26 cellular contexts compared by ENCODE assay signal in genomic region chr1:161778522-161778921, GRCh38. TPM values are rescaled to one million over a fixed set of nuclear protein-coding genes. Genes with fewer than 3 reads are reported as not detected.
"Had no signal": no experiment of that assay in that cellular context is flagged by ENCODE, and none has a peak within 500 bp of the region (broad histone marks: within the 10 kb centered on the region; RNA-seq: fewer than 3 reads in every experiment).

No MANE protein-coding gene starts in this region.

- DNase-seq: activated CD4-positive, alpha-beta T cell treated with anti-CD3 and anti-CD28 coated beads for 1 hour; activated CD4-positive, alpha-beta T cell treated with anti-CD3 and anti-CD28 coated beads, Interleukin-2, amount 50 U/mL, for 1 hour; activated CD8-positive, alpha-beta T cell treated with anti-CD3 and anti-CD28 coated beads, Interleukin-2, amount 10 ng/mL, durations not matched to agents 7 days and 5 days; activated naive CD4-positive, alpha-beta T cell; colonic mucosa; endodermal cell; esophagus squamous epithelium; head of caudate nucleus; hypothalamus; left ventricle myocardium superior; mammary epithelial cell; midbrain; pancreas; psoas muscle; stimulated activated CD4-positive, alpha-beta T cell treated with anti-CD3 and anti-CD28 coated beads, Interleukin-12 subunit alpha, Interleukin-12 subunit beta, amount 100 ng/mL, for 4 hours; stimulated activated CD4-positive, alpha-beta T cell treated with anti-CD3 and anti-CD28 coated beads, Interleukin-4, amount 100 ng/mL, for 4 hours; stimulated activated naive CD8-positive, alpha-beta T cell treated with anti-CD3 and anti-CD28 coated beads, Interleukin-15, Interleukin-2, amounts not matched to agents 100 U/mL and 50 U/mL, for 24 hours; upper lobe of left lung; WERI-Rb-1 had no signal

- H3K36me3 ChIP-seq: breast epithelium, colonic mucosa had no signal

- ATAC-seq: activated CD8-positive, alpha-beta T cell treated with anti-CD3 and anti-CD28 coated beads, Interleukin-2, amount 10 ng/mL, durations not matched to agents 7 days and 5 days; activated T-helper 17 cell treated with anti-CD3 and anti-CD28 coated beads, Interleukin-2, amount 50 U/mL, for 72 hours; gastroesophageal sphincter; left ventricle myocardium superior; pancreas; psoas muscle; stimulated activated naive CD8-positive, alpha-beta T cell treated with anti-CD3 and anti-CD28 coated beads, Interleukin-15, Interleukin-2, amounts not matched to agents 100 U/mL and 50 U/mL, for 24 hours had no signal

- H3K4me1 ChIP-seq: breast epithelium, colonic mucosa, pancreas, right atrium auricular region had no signal

- H3K27me3 Mint-ChIP-seq: activated naive CD8-positive, alpha-beta T cell; activated T-helper 17 cell treated with anti-CD3 and anti-CD28 coated beads, Interleukin-2, amount 50 U/mL, for 72 hours had no signal

- H3K9me3 Mint-ChIP-seq: activated T-helper 17 cell treated with anti-CD3 and anti-CD28 coated beads, Interleukin-2, amount 50 U/mL, for 72 hours; endodermal cell; nephron; T-helper 2 cell treated with Interferon-gamma antibody and Interleukin-4, amounts not matched to agents 5 μg/mL and 100 μg/mL, for 36 hours had no signal

- H3K4me1 Mint-ChIP-seq: endodermal cell, nephron had no signal

- H3K27me3 ChIP-seq: breast epithelium, colonic mucosa, esophagus squamous epithelium, gastroesophageal sphincter, pancreas, right atrium auricular region, upper lobe of left lung had no signal

- FAIRE-seq: pancreas had no signal

- H3K9me3 ChIP-seq: breast epithelium, colonic mucosa, esophagus squamous epithelium, gastroesophageal sphincter, pancreas, psoas muscle, right atrium auricular region, upper lobe of left lung had no signal

- H3K4me3 Mint-ChIP-seq: activated CD8-positive, alpha-beta T cell treated with anti-CD3 and anti-CD28 coated beads, Interleukin-2, amount 10 ng/mL, durations not matched to agents 7 days and 5 days; activated naive CD8-positive, alpha-beta T cell; activated T-helper 17 cell treated with anti-CD3 and anti-CD28 coated beads, Interleukin-2, amount 50 U/mL, for 72 hours; endodermal cell; nephron; T-helper 2 cell treated with Interferon-gamma antibody and Interleukin-4, amounts not matched to agents 5 μg/mL and 100 μg/mL, for 36 hours had no signal

- H3K27ac ChIP-seq: breast epithelium, colonic mucosa, esophagus squamous epithelium, gastroesophageal sphincter, pancreas, psoas muscle, right atrium auricular region, upper lobe of left lung, WERI-Rb-1 had no signal

- H3K27ac Mint-ChIP-seq: activated CD8-positive, alpha-beta T cell treated with anti-CD3 and anti-CD28 coated beads, Interleukin-2, amount 10 ng/mL, durations not matched to agents 7 days and 5 days; activated naive CD8-positive, alpha-beta T cell; activated T-helper 17 cell treated with anti-CD3 and anti-CD28 coated beads, Interleukin-2, amount 50 U/mL, for 72 hours; endodermal cell; nephron; T-helper 2 cell treated with Interferon-gamma antibody and Interleukin-4, amounts not matched to agents 5 μg/mL and 100 μg/mL, for 36 hours had no signal

- H3K4me3 ChIP-seq: breast epithelium, colonic mucosa, esophagus squamous epithelium, gastroesophageal sphincter, pancreas, psoas muscle, right atrium auricular region, upper lobe of left lung had no signal

RNA-seq across cellular contexts. Expression of gene FCRLB, which starts 57.2 kb away (rescaled TPM):
- total RNA-seq: activated T-helper 17 cell treated with anti-CD3 and anti-CD28 coated beads, Interleukin-2, amount 50 U/mL, for 72 hours had no signal
